ENCODE assay signal across 14 cellular contexts in the genomic region with DNA sequence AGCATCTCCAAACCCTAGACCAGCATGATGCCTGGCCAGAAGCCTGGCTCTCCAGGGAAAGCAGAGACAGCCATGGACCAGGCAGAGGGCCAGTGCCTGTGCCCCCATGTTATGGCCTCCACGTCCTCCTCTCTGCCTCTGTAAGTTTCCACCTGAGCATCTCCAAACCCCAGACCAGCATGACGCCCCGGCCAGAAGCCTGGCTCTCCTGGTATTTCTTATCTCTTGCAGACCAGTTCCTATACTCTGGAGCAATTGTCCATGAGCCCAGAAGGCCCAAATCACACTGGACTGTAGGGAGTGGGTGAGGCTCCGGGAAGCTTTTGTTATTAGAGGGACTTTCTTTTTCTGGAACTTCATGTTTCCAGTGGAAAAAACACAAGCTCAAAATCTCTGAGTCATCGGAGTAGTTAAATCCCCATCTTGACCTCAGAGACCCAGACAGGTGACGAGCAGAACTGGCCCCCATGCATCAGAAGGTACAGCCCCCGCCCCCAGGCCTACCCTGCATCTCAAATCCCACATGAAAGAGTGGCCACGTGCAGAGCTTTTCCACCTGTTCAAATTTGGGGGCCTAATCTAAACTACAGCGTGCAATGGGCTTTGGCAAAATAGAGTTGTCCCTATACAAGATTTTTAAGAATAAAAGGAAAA.
"Had no signal": no experiment of that assay in that cellular context is flagged by ENCODE, and none has a peak within 500 bp of the region (broad histone marks: within the 10 kb centered on the region; RNA-seq: fewer than 3 reads in every experiment).

No MANE protein-coding gene starts in this region.

- H3K4me3 Mint-ChIP-seq: activated B cell treated with CpG ODN at 0.5 μM for 24 hours; naive thymus-derived CD4-positive, alpha-beta T cell had no signal

- H3K4me1 Mint-ChIP-seq: activated B cell treated with CpG ODN at 0.5 μM for 24 hours had no signal

- H3K9me3 Mint-ChIP-seq: activated B cell treated with CpG ODN at 0.5 μM for 24 hours had no signal

- H3K36me3 ChIP-seq: colonic mucosa, neutrophil, right atrium auricular region, spleen, tibial artery, vagina had no signal

- H3K27ac ChIP-seq: colonic mucosa, neutrophil, right atrium auricular region, spleen, tibial artery, vagina had no signal

- ATAC-seq: left colon; naive thymus-derived CD4-positive, alpha-beta T cell had no signal

- H3K9me3 ChIP-seq: colonic mucosa, neutrophil, right atrium auricular region, spleen, tibial artery, vagina had no signal

- H3K4me3 ChIP-seq: colonic mucosa, lung, right atrium auricular region, spleen, tibial artery, vagina had no signal

- H3K27ac Mint-ChIP-seq: activated B cell treated with CpG ODN at 0.5 μM for 24 hours; naive thymus-derived CD4-positive, alpha-beta T cell had no signal

- H3K27me3 ChIP-seq: colonic mucosa, neutrophil, right atrium auricular region, vagina had no signal

- H3K4me1 ChIP-seq: colonic mucosa, right atrium auricular region, spleen, tibial artery, vagina had no signal

- H3K36me3 Mint-ChIP-seq: naive thymus-derived CD4-positive, alpha-beta T cell had no signal

- DNase-seq: activated B cell treated with CpG ODN at 0.5 μM for 24 hours; activated CD4-positive, alpha-beta T cell treated with anti-CD3 and anti-CD28 coated beads, Interleukin-2, amount 50 U/mL, for 4 hours; caudate nucleus; colonic mucosa; foreskin melanocyte; head of caudate nucleus; left colon; naive thymus-derived CD4-positive, alpha-beta T cell; spleen; tibial artery had no signal
